21 cellular contexts compared by ENCODE assay signal in the genomic region with DNA sequence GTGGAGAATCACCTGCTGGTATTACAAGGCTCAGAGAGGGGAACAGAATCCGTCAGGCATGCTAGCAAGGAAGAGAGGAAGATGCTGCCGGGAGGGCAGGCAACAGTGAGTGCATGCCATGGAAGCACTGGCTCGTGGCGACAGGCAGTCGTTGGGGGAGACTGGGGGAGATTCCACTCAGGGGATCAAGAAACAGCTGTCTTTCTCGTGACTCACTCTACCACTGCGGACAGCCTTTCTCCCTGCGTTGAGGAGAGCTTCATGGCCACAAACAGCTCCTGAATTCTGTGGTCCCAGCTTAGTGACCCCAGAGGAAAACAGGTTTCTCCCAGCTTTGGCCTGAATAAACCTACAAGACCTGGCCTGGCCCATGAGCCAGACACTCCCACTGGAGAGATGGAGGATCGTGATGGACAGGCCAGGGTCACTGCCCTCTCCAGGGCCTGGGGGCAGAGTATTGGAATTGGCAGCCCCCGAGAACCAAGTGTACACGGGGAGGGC. TPM values are rescaled to one million over a fixed set of nuclear protein-coding genes. Genes with fewer than 3 reads are reported as not detected.
DNase-seq lines count a peak whose midpoint lies in the region; ATAC-seq, FAIRE-seq and TF ChIP-seq lines count a peak whose summit lies in the region.
"Had no signal": no experiment of that assay in that cellular context is flagged by ENCODE, and none has a peak within 500 bp of the region (broad histone marks: within the 10 kb centered on the region; RNA-seq: fewer than 3 reads in every experiment).

No MANE protein-coding gene starts in this region.

- peaks cover 13% of the 10 kb centered on the region for H3K4me1 ChIP-seq in CD4-positive, alpha-beta memory T cell (ENCODE audit: insufficient read depth, low read length)
- peaks cover 4 to 10% of the 10 kb centered on the region in 2 experiments for H3K4me1 ChIP-seq in neutrophil (ENCODE audit: control insufficient read depth in 1 of 2, insufficient read depth in 1 of 2, low read depth in 1 of 2, low read length in 1 of 2)

- no peak overlapping the region for H3K4me3 Mint-ChIP-seq in CD4-positive, alpha-beta memory T cell
- no peak overlapping the region for H3K4me3 Mint-ChIP-seq in mesothelial cell of epicardium
- H3K4me3 Mint-ChIP-seq: activated naive CD4-positive, alpha-beta T cell treated with anti-CD3 and anti-CD28 coated beads, Interleukin-2, amount 10 ng/mL, durations not matched to agents 7 days and 5 days; H9; naive thymus-derived CD8-positive, alpha-beta T cell had no signal

- no peak overlapping the region for H3K27ac ChIP-seq in CD4-positive, alpha-beta memory T cell (ENCODE audit: low read depth, low read length)
- H3K27ac ChIP-seq in neutrophil: peak overlapping the region; percentile 11
- H3K27ac ChIP-seq: cardiac muscle cell, psoas muscle had no signal

- CTCF ChIA-PET in CD4-positive, alpha-beta memory T cell (lab: Charles Lee; ENCODE audit: partially characterized antibody): interaction anchor here (0.6 to 35.9 kb wide), 5 partner anchors 10 to 82 kb away, joined by 3 to 1094 read pairs (median 12); partner anchors contain the start of gene ID1

- peaks cover 11 to 26% (median 17%) of the 10 kb centered on the region in 4 donors for H3K4me1 Mint-ChIP-seq in CD4-positive, alpha-beta memory T cell
- H3K4me1 Mint-ChIP-seq in mesothelial cell of epicardium: peaks cover 25% of the 10 kb centered on the region

- no peak overlapping the region for H3K4me3 ChIP-seq in CD4-positive, alpha-beta memory T cell (ENCODE audit: low read length in 2 of 2)
- H3K4me3 ChIP-seq in epithelial cell of proximal tubule (ENCODE audit: low read depth, low read length) (no peak overlapping the region), neutrophil (ENCODE audit: low read depth in 1 of 2, low read length in 1 of 2) (no peak overlapping the region)
- H3K4me3 ChIP-seq: cardiac muscle cell, psoas muscle had no signal

- no peaks in the 10 kb centered on the region for H3K9me3 Mint-ChIP-seq in CD4-positive, alpha-beta memory T cell
- no peaks in the 10 kb centered on the region for H3K9me3 Mint-ChIP-seq in mesothelial cell of epicardium
- H3K9me3 Mint-ChIP-seq: activated naive CD4-positive, alpha-beta T cell treated with anti-CD3 and anti-CD28 coated beads, Interleukin-2, amount 10 ng/mL, durations not matched to agents 7 days and 5 days; H9; naive thymus-derived CD8-positive, alpha-beta T cell had no signal

- peak; percentile 98 for FAIRE-seq in RCC 7860 (lab: Jason Lieb, UNC)
- FAIRE-seq: D721Med had no signal

- peaks cover 35 to 72% of the 10 kb centered on the region in 2 donors for H3K36me3 Mint-ChIP-seq in CD4-positive, alpha-beta memory T cell
- H3K36me3 Mint-ChIP-seq in mesothelial cell of epicardium: peaks cover 14% of the 10 kb centered on the region

- POLR2A ChIA-PET in CD4-positive, alpha-beta memory T cell (lab: Charles Lee; ENCODE audit: partially characterized antibody): interaction anchor here (0.8 kb wide), 1 partner anchor 18 kb away, joined by 3 read pairs; no protein-coding TSS in a partner anchor

- H3K36me3 ChIP-seq in CD4-positive, alpha-beta memory T cell (ENCODE audit: insufficient read depth, low read length): peaks cover 44% of the 10 kb centered on the region
- peaks cover 96% of the 10 kb centered on the region for H3K36me3 ChIP-seq in neutrophil

- H3K9me3 ChIP-seq in CD4-positive, alpha-beta memory T cell (ENCODE audit: control insufficient read depth in 1 of 2, low read length in 2 of 2): no peaks in the 10 kb centered on the region
- H3K9me3 ChIP-seq in neutrophil: no peaks in the 10 kb centered on the region
- H3K9me3 ChIP-seq: psoas muscle had no signal

- no peak for DNase-seq in CD4-positive, alpha-beta memory T cell
- DNase-seq in RCC 7860 (ENCODE audit: low spot score) (peak; percentile 99), epithelial cell of proximal tubule (ENCODE audit: low read depth) (peak; percentile 90), NCI-H2227 treated with DMSO at 0.1 percent for 48 hours (lab: John Stamatoyannopoulos, UW) (no peak), mesothelial cell of epicardium (ENCODE audit: low spot score in 2 of 2, unreplicated experiment in 2 of 2) (no peak)
- DNase-seq: activated naive CD4-positive, alpha-beta T cell treated with anti-CD3 and anti-CD28 coated beads, Interleukin-2, amount 10 ng/mL, durations not matched to agents 7 days and 5 days; effector memory CD4-positive, alpha-beta T cell; H9; naive thymus-derived CD8-positive, alpha-beta T cell; NCI-H1436 treated with DMSO at 0.1 percent for 48 hours; NCI-H345; NK-92 treated with Interleukin-12 subunit alpha and Interleukin-12 subunit beta, amount 100 ng/mL, for 24 hours; psoas muscle; Right ventricle myocardium superior; T-helper 2 cell had no signal

- no peak for TF ChIP-seq CTCF in epithelial cell of proximal tubule (conservative IDR thresholded peaks at IDR 0.05; ENCODE audit: low read depth, low read length)
- no peak for TF ChIP-seq CTCF in neutrophil (IDR thresholded peaks at IDR 0.05)
- no peak for TF ChIP-seq CTCF in mesothelial cell of epicardium (IDR thresholded peaks at IDR 0.05; ENCODE audit: unreplicated experiment)

- intact Hi-C loops in CD4-positive, alpha-beta memory T cell (cut with micrococcal nuclease): no loop called here

- H3K27ac Mint-ChIP-seq in CD4-positive, alpha-beta memory T cell: peak overlapping the region in 5 of 7 donors; percentile 57 to 82 (median 68)
- H3K27ac Mint-ChIP-seq in mesothelial cell of epicardium: no peak overlapping the region
- H3K27ac Mint-ChIP-seq: activated naive CD4-positive, alpha-beta T cell treated with anti-CD3 and anti-CD28 coated beads, Interleukin-2, amount 10 ng/mL, durations not matched to agents 7 days and 5 days had no signal

- no peak for ATAC-seq in HG03025 (IDR thresholded peaks at IDR 0.05; ENCODE audit: low FRiP score, unreplicated experiment)
- no peak for ATAC-seq in HG02759 (IDR thresholded peaks at IDR 0.05; ENCODE audit: unreplicated experiment)
- ATAC-seq: activated CD4-positive, CD25-positive, alpha-beta regulatory T cell treated with anti-CD3 and anti-CD28 coated beads, Interleukin-2, amount 50 U/mL, for 24 hours; naive thymus-derived CD8-positive, alpha-beta T cell; psoas muscle had no signal

- H3K27me3 ChIP-seq in CD4-positive, alpha-beta memory T cell (ENCODE audit: insufficient read depth, low read length): no peaks in the 10 kb centered on the region
- H3K27me3 ChIP-seq in neutrophil: no peaks in the 10 kb centered on the region
- H3K27me3 ChIP-seq: cardiac muscle cell had no signal

- H3K27me3 Mint-ChIP-seq in CD4-positive, alpha-beta memory T cell: no peaks in the 10 kb centered on the region
- H3K27me3 Mint-ChIP-seq in mesothelial cell of epicardium (ENCODE audit: low read depth): no peaks in the 10 kb centered on the region
- H3K27me3 Mint-ChIP-seq: activated naive CD4-positive, alpha-beta T cell treated with anti-CD3 and anti-CD28 coated beads, Interleukin-2, amount 10 ng/mL, durations not matched to agents 7 days and 5 days; naive thymus-derived CD8-positive, alpha-beta T cell had no signal

RNA-seq across cellular contexts. Expression of gene HM13, which starts 37.4 kb away (rescaled TPM):
- 100 to 1,000 TPM; 133 to 156 TPM for total RNA-seq in CD4-positive, alpha-beta memory T cell
- polyA plus RNA-seq in CD4-positive, alpha-beta memory T cell: 100 to 1,000 TPM; 166 to 171 TPM
- total RNA-seq in epithelial cell of proximal tubule: 61.1 and 104 TPM in 2 replicates
- total RNA-seq in mesothelial cell of epicardium: 140 to 143 TPM (median 140 TPM) in 3 replicates

RNA-seq across cellular contexts. Expression of gene ID1, which starts 53.5 kb away (rescaled TPM):
- total RNA-seq in CD4-positive, alpha-beta memory T cell: under 1 TPM in 1 of 2 experiments, not detected in 1; 0.50 TPM
- polyA plus RNA-seq in CD4-positive, alpha-beta memory T cell: 1 to 10 TPM in 1 of 2 donors, under 1 TPM in 1; 0.49 to 1.4 TPM
- total RNA-seq in epithelial cell of proximal tubule: 237 and 302 TPM in 2 replicates
- total RNA-seq in mesothelial cell of epicardium: 374 to 378 TPM (median 377 TPM) in 3 replicates

Comparison
In these comparisons a context has a peak if more than half of its experiments do, and no peak if none do; other contexts are left out.
1. DNase-seq: peak in RCC 7860 (single experiment) and epithelial cell of proximal tubule (single experiment); none in CD4-positive, alpha-beta memory T cell (0 of 5), NCI-H2227 treated with DMSO at 0.1 percent for 48 hours (single experiment) and mesothelial cell of epicardium (0 of 2).
2. RNA of gene ID1, which starts 53.5 kb away (total RNA-seq): 374 to 378 TPM in mesothelial cell of epicardium and 237 to 302 TPM in epithelial cell of proximal tubule; 0.50 TPM in CD4-positive, alpha-beta memory T cell; every median in the first group is over 100 times any median in the second.